1 cellular context compared by ENCODE assay signal in the genomic region with DNA sequence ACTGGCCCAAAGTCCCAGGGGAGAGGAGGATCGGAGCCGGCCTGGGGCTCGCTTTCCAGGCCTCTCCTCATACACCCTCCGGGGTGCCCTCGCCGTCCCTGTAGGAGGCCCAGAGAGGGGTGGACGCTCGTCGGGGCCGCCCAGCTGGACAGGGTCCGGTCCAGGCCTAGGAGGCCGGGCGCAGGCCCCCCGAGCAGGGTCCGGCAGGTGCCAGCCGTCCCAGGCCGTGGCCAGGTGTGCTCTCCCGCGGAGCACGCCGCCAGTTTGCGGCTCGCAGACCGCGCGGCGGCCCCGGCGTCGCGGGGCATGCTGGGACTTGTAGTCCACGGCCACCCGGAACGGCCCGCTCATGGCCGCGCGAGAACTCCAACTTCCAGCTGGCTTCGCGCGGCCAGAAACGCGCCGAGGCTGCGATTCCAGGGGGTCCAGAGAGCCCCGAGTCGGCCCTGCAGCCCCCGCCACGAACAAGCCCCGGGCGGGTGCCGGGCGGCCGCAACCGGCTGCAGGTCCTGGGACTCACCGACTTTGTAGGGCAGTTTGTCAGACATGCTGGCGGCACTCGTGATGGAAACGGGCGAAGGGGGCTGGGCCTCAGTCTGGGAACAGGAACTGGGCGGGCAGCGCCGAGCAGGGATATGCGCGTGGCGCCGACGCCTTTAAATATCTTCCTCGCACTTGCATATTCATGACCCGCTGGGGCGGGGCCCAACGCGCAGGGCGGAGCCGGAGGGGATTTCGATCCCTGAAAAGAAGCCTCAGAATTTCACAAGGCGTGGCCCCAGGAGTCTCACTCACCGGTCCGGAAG.
TF ChIP-seq lines count a peak whose summit lies in the region.

A gene (minus strand): TSS at position 633 of the 806 bp plus-strand sequence. CDS start 85 bp downstream, at position 548.

TF ChIP-seq in HepG2, 621 proteins besides CTCF, POLR2A, EP300 and RAD21 (continued from another document and continues in another):
- TF ChIP-seq, protein P1, sequence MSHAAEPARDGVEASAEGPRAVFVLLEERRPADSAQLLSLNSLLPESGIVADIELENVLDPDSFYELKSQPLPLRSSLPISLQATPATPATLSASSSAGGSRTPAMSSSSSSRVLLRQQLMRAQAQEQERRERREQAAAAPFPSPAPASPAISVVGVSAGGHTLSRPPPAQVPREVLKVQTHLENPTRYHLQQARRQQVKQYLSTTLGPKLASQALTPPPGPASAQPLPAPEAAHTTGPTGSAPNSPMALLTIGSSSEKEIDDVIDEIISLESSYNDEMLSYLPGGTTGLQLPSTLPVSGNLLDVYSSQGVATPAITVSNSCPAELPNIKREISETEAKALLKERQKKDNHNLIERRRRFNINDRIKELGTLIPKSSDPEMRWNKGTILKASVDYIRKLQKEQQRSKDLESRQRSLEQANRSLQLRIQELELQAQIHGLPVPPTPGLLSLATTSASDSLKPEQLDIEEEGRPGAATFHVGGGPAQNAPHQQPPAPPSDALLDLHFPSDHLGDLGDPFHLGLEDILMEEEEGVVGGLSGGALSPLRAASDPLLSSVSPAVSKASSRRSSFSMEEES (CRISPR knock-in tag; IDR thresholded peaks at IDR 0.05): peak; percentile 82
- TF ChIP-seq ZNF329 (CRISPR knock-in tag; IDR thresholded peaks at IDR 0.05; ENCODE audit: low read depth) (peak; percentile 50), HNRNPL (IDR thresholded peaks at IDR 0.05; ENCODE audit: low read depth, low read length) (0 out of 2 replicates have a peak, but pooled peaks have one; percentile 25), GABPB1 (CRISPR knock-in tag; IDR thresholded peaks at IDR 0.05) (peak; percentile 92), ZNF460 (CRISPR knock-in tag; IDR thresholded peaks at IDR 0.05; ENCODE audit: borderline replicate concordance) (0 out of 2 replicates have a peak, but pooled peaks have one; percentile 9), DMAP1 (CRISPR knock-in tag; IDR thresholded peaks at IDR 0.05) (peak; percentile 99), TCF7L2 (IDR thresholded peaks at IDR 0.05; ENCODE audit: low read depth, low read length) (no peak), ZFP62 (CRISPR knock-in tag; IDR thresholded peaks at IDR 0.05) (peak; percentile 93), HOXA5 (CRISPR knock-in tag; IDR thresholded peaks at IDR 0.05) (peak; percentile 88), ZNF350 (CRISPR knock-in tag; IDR thresholded peaks at IDR 0.05; ENCODE audit: borderline replicate concordance, low read depth) (peak; percentile 96), ZNF558 (CRISPR knock-in tag; IDR thresholded peaks at IDR 0.05; ENCODE audit: borderline replicate concordance) (peak; percentile 91; the same call in 1 of the 2 replicates), ZNF256 (CRISPR knock-in tag; conservative IDR thresholded peaks at IDR 0.05) (no peak; the same call in 1 of the 2 replicates), SIN3B (IDR thresholded peaks at IDR 0.05; ENCODE audit: low read length) (no peak; the same call in 1 of the 2 replicates), ZKSCAN8 (CRISPR knock-in tag; IDR thresholded peaks at IDR 0.05; ENCODE audit: borderline replicate concordance) (peak; percentile 15), ZNF749 (CRISPR knock-in tag; IDR thresholded peaks at IDR 0.05; ENCODE audit: borderline replicate concordance) (peak; percentile 80), NONO (IDR thresholded peaks at IDR 0.05) (no peak), NONO (CRISPR knock-in tag; conservative IDR thresholded peaks at IDR 0.05) (peak; percentile 82), ZNF333 (CRISPR knock-in tag; IDR thresholded peaks at IDR 0.05; ENCODE audit: borderline replicate concordance) (peak; percentile 79), ZNF563 (CRISPR knock-in tag; IDR thresholded peaks at IDR 0.05) (peak; percentile 86), NFIC (IDR thresholded peaks at IDR 0.05; ENCODE audit: low read length) (peak; percentile 49; the same call in 1 of the 2 replicates), MAZ (IDR thresholded peaks at IDR 0.05; ENCODE audit: borderline replicate concordance, low read depth, low read length) (peak; percentile 72; the same call in 1 of the 2 replicates), MAZ (CRISPR knock-in tag; IDR thresholded peaks at IDR 0.05; ENCODE audit: low read depth) (peak; percentile 92), ZBTB20 (CRISPR knock-in tag; IDR thresholded peaks at IDR 0.05; ENCODE audit: borderline replicate concordance, low read depth) (peak; percentile 68)
- TF ChIP-seq, protein P2, sequence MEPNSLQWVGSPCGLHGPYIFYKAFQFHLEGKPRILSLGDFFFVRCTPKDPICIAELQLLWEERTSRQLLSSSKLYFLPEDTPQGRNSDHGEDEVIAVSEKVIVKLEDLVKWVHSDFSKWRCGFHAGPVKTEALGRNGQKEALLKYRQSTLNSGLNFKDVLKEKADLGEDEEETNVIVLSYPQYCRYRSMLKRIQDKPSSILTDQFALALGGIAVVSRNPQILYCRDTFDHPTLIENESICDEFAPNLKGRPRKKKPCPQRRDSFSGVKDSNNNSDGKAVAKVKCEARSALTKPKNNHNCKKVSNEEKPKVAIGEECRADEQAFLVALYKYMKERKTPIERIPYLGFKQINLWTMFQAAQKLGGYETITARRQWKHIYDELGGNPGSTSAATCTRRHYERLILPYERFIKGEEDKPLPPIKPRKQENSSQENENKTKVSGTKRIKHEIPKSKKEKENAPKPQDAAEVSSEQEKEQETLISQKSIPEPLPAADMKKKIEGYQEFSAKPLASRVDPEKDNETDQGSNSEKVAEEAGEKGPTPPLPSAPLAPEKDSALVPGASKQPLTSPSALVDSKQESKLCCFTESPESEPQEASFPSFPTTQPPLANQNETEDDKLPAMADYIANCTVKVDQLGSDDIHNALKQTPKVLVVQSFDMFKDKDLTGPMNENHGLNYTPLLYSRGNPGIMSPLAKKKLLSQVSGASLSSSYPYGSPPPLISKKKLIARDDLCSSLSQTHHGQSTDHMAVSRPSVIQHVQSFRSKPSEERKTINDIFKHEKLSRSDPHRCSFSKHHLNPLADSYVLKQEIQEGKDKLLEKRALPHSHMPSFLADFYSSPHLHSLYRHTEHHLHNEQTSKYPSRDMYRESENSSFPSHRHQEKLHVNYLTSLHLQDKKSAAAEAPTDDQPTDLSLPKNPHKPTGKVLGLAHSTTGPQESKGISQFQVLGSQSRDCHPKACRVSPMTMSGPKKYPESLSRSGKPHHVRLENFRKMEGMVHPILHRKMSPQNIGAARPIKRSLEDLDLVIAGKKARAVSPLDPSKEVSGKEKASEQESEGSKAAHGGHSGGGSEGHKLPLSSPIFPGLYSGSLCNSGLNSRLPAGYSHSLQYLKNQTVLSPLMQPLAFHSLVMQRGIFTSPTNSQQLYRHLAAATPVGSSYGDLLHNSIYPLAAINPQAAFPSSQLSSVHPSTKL (CRISPR knock-in tag; IDR thresholded peaks at IDR 0.05): peak; percentile 55; the same call in 1 of the 2 replicates
- TF ChIP-seq, protein P3, sequence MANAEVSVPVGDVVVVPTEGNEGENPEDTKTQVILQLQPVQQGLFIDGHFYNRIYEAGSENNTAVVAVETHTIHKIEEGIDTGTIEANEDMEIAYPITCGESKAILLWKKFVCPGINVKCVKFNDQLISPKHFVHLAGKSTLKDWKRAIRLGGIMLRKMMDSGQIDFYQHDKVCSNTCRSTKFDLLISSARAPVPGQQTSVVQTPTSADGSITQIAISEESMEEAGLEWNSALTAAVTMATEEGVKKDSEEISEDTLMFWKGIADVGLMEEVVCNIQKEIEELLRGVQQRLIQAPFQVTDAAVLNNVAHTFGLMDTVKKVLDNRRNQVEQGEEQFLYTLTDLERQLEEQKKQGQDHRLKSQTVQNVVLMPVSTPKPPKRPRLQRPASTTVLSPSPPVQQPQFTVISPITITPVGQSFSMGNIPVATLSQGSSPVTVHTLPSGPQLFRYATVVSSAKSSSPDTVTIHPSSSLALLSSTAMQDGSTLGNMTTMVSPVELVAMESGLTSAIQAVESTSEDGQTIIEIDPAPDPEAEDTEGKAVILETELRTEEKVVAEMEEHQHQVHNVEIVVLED (CRISPR knock-in tag; IDR thresholded peaks at IDR 0.05; ENCODE audit: borderline replicate concordance): peak; percentile 96
- TF ChIP-seq, protein P4, sequence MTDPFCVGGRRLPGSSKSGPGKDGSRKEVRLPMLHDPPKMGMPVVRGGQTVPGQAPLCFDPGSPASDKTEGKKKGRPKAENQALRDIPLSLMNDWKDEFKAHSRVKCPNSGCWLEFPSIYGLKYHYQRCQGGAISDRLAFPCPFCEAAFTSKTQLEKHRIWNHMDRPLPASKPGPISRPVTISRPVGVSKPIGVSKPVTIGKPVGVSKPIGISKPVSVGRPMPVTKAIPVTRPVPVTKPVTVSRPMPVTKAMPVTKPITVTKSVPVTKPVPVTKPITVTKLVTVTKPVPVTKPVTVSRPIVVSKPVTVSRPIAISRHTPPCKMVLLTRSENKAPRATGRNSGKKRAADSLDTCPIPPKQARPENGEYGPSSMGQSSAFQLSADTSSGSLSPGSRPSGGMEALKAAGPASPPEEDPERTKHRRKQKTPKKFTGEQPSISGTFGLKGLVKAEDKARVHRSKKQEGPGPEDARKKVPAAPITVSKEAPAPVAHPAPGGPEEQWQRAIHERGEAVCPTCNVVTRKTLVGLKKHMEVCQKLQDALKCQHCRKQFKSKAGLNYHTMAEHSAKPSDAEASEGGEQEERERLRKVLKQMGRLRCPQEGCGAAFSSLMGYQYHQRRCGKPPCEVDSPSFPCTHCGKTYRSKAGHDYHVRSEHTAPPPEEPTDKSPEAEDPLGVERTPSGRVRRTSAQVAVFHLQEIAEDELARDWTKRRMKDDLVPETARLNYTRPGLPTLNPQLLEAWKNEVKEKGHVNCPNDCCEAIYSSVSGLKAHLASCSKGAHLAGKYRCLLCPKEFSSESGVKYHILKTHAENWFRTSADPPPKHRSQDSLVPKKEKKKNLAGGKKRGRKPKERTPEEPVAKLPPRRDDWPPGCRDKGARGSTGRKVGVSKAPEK (CRISPR knock-in tag; IDR thresholded peaks at IDR 0.05; ENCODE audit: borderline replicate concordance): no peak; the same call in 1 of the 2 replicates
- TF ChIP-seq, protein P5, sequence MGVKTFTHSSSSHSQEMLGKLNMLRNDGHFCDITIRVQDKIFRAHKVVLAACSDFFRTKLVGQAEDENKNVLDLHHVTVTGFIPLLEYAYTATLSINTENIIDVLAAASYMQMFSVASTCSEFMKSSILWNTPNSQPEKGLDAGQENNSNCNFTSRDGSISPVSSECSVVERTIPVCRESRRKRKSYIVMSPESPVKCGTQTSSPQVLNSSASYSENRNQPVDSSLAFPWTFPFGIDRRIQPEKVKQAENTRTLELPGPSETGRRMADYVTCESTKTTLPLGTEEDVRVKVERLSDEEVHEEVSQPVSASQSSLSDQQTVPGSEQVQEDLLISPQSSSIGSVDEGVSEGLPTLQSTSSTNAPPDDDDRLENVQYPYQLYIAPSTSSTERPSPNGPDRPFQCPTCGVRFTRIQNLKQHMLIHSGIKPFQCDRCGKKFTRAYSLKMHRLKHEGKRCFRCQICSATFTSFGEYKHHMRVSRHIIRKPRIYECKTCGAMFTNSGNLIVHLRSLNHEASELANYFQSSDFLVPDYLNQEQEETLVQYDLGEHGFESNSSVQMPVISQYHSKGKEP (CRISPR knock-in tag; IDR thresholded peaks at IDR 0.05): no peak
- TF ChIP-seq, protein P6, sequence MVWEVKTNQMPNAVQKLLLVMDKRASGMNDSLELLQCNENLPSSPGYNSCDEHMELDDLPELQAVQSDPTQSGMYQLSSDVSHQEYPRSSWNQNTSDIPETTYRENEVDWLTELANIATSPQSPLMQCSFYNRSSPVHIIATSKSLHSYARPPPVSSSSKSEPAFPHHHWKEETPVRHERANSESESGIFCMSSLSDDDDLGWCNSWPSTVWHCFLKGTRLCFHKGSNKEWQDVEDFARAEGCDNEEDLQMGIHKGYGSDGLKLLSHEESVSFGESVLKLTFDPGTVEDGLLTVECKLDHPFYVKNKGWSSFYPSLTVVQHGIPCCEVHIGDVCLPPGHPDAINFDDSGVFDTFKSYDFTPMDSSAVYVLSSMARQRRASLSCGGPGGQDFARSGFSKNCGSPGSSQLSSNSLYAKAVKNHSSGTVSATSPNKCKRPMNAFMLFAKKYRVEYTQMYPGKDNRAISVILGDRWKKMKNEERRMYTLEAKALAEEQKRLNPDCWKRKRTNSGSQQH (CRISPR knock-in tag; IDR thresholded peaks at IDR 0.05; ENCODE audit: low read depth): peak; percentile 88; the same call in 1 of the 2 replicates
- TF ChIP-seq, protein P7, sequence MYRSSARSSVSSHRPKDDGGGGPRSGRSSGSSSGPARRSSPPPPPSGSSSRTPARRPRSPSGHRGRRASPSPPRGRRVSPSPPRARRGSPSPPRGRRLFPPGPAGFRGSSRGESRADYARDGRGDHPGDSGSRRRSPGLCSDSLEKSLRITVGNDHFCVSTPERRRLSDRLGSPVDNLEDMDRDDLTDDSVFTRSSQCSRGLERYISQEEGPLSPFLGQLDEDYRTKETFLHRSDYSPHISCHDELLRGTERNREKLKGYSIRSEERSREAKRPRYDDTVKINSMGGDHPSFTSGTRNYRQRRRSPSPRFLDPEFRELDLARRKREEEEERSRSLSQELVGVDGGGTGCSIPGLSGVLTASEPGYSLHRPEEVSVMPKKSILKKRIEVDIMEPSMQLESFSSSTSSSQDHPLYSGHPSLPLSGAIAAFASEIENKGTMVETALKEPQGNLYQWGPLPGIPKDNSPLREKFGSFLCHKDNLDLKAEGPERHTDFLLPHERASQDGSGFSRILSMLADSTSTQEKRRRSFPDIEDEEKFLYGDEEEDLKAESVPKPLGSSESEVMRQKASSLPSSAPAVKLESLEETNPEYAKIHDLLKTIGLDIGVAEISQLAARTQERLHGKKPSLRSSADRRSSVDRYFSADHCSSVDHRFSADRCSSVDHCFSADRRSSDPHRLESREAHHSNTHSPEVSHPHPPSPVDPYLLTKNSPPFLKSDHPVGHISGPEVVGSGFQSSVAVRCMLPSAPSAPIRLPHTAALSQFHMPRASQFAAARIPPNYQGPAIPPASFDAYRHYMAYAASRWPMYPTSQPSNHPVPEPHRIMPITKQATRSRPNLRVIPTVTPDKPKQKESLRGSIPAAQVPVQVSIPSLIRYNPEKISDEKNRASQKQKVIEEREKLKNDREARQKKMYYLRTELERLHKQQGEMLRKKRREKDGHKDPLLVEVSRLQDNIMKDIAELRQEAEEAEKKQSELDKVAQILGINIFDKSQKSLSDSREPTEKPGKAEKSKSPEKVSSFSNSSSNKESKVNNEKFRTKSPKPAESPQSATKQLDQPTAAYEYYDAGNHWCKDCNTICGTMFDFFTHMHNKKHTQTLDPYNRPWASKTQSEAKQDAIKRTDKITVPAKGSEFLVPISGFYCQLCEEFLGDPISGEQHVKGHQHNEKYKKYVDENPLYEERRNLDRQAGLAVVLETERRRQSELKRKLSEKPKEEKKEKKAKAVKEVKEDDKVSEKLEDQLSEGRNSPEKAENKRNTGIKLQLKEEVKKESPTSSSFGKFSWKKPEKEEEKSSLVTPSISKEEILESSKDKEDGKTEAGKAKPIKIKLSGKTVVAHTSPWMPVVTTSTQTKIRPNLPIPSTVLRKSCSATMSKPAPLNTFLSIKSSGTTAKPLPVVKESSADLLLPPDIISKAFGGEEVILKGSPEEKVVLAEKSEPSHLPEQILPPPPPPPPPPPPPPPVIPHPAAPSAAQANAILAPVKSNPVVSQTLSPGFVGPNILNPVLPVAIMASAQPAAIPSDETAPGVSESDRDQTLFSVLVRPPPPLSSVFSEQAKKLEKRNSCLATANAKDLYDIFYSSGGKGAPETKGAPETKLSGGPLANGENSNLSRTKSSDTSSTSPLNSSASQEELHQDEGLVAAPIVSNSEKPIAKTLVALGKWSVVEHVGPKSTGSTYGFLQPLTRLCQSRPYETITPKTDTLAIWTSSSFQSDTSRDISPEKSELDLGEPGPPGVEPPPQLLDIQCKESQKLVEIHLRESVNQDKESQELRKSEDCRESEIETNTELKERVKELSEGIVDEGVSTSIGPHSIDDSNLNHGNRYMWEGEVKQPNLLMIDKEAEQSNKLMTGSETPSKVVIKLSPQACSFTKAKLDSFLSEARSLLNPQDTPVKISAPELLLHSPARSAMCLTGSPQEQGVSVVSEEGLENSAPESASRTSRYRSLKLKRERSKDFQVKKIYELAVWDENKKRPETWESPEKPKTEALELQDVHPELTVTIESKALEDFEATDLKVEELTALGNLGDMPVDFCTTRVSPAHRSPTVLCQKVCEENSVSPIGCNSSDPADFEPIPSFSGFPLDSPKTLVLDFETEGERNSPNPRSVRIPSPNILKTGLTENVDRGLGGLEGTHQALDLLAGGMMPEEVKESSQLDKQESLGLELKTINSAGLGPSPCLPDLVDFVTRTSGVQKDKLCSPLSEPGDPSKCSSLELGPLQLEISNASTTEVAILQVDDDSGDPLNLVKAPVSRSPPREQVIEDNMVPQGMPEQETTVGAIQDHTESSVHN (CRISPR knock-in tag; IDR thresholded peaks at IDR 0.05): 0 out of 2 replicates have a peak, but pooled peaks have one; percentile 13
